Comparison of ENCODE assay signal across 1 cellular context in the genomic region with DNA sequence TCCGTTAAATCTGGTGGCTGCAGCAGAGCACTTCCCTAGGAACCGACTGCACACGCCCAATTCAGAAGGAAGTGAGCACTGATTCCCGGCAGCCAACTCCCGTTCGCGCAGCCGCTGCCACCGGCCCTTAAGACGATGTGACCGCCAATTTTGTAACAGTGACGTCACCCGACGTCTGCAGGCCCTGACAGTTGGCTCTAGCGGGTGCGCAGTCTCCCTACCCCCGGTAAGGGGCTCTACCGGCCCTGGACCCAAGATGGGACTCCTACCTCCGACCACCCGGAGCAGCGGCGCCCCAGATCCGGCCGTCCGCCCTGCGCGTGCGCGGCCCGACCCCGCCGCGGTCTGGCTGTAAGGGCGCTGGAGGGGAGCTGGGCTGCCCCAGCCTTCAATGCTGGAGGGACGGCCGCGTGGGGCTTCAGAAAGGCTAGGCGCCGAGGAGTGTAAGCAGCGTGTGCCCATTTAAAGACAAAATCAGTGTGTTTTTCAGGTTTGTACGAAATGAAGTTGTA.
TF ChIP-seq lines count a peak whose summit lies in the region.

No MANE protein-coding gene starts in this region.

TF ChIP-seq in A549, 52 proteins besides CTCF, POLR2A, EP300 and RAD21 (continued from another document):
- TF ChIP-seq, protein P1, sequence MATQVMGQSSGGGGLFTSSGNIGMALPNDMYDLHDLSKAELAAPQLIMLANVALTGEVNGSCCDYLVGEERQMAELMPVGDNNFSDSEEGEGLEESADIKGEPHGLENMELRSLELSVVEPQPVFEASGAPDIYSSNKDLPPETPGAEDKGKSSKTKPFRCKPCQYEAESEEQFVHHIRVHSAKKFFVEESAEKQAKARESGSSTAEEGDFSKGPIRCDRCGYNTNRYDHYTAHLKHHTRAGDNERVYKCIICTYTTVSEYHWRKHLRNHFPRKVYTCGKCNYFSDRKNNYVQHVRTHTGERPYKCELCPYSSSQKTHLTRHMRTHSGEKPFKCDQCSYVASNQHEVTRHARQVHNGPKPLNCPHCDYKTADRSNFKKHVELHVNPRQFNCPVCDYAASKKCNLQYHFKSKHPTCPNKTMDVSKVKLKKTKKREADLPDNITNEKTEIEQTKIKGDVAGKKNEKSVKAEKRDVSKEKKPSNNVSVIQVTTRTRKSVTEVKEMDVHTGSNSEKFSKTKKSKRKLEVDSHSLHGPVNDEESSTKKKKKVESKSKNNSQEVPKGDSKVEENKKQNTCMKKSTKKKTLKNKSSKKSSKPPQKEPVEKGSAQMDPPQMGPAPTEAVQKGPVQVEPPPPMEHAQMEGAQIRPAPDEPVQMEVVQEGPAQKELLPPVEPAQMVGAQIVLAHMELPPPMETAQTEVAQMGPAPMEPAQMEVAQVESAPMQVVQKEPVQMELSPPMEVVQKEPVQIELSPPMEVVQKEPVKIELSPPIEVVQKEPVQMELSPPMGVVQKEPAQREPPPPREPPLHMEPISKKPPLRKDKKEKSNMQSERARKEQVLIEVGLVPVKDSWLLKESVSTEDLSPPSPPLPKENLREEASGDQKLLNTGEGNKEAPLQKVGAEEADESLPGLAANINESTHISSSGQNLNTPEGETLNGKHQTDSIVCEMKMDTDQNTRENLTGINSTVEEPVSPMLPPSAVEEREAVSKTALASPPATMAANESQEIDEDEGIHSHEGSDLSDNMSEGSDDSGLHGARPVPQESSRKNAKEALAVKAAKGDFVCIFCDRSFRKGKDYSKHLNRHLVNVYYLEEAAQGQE (IDR thresholded peaks at IDR 0.05), result no peak
- TF ChIP-seq FOSL2 (IDR thresholded peaks at IDR 0.05) (no peak), FOSL2 (CRISPR knock-in tag; IDR thresholded peaks at IDR 0.05) (peak; percentile 72), RFX5 (IDR thresholded peaks at IDR 0.05) (peak; percentile 61; the same call in 1 of the 2 replicates), TP53 (CRISPR knock-in tag; IDR thresholded peaks at IDR 0.05) (peak; percentile 49; the same call in 1 of the 2 replicates)
- TF ChIP-seq, protein P2, sequence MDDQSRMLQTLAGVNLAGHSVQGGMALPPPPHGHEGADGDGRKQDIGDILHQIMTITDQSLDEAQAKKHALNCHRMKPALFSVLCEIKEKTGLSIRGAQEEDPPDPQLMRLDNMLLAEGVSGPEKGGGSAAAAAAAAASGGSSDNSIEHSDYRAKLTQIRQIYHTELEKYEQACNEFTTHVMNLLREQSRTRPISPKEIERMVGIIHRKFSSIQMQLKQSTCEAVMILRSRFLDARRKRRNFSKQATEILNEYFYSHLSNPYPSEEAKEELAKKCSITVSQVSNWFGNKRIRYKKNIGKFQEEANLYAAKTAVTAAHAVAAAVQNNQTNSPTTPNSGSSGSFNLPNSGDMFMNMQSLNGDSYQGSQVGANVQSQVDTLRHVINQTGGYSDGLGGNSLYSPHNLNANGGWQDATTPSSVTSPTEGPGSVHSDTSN (IDR thresholded peaks at IDR 0.05), result 0 out of 2 replicates have a peak, but pooled peaks have one; percentile 31
- TF ChIP-seq, protein P3, sequence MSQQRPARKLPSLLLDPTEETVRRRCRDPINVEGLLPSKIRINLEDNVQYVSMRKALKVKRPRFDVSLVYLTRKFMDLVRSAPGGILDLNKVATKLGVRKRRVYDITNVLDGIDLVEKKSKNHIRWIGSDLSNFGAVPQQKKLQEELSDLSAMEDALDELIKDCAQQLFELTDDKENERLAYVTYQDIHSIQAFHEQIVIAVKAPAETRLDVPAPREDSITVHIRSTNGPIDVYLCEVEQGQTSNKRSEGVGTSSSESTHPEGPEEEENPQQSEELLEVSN (IDR thresholded peaks at IDR 0.05; ENCODE audit: borderline replicate concordance, low read depth), result 0 out of 2 replicates have a peak, but pooled peaks have one; percentile 43
- TF ChIP-seq, protein P4, sequence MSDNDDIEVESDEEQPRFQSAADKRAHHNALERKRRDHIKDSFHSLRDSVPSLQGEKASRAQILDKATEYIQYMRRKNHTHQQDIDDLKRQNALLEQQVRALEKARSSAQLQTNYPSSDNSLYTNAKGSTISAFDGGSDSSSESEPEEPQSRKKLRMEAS (IDR thresholded peaks at IDR 0.05), result peak; percentile 73
- TF ChIP-seq, protein P5, sequence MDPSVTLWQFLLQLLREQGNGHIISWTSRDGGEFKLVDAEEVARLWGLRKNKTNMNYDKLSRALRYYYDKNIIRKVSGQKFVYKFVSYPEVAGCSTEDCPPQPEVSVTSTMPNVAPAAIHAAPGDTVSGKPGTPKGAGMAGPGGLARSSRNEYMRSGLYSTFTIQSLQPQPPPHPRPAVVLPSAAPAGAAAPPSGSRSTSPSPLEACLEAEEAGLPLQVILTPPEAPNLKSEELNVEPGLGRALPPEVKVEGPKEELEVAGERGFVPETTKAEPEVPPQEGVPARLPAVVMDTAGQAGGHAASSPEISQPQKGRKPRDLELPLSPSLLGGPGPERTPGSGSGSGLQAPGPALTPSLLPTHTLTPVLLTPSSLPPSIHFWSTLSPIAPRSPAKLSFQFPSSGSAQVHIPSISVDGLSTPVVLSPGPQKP (IDR thresholded peaks at IDR 0.05; ENCODE audit: low read depth, low read length), result no peak
TF ChIP-seq in A549: peak in this region for 9.
